Comparison of ENCODE assay signal across 16 cellular contexts in the genomic region with DNA sequence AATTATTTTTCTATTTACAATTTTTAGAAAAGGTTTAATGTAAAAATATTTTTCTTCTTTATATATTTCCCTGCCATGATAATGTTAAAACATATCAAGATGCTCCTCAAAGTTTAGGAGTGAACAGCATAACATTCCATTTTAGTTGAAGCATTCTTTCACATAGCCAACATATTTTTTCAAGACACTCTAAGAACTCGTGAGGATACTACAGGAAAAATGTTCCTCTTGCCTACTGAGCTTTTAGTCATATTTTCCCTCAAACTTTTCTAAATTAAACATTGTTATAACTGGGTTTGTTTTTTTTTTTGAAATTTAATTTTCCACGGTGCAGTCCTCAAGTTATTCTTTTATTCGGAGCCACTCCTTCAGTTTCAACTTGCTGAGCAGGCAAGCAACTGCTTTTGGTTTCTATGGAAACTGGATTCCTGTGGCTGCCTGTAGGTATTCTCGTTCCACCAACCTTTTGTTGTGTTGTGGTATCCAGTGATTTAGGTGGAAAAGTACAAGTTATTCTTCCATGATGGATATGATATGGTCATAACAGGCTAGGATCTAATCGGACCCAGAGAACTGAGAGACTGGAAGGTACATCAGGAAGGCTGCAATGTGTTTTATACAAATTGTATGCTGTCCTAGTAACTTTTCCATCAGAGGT.
A peak's percentile ranks its signal among the peaks of the same experiment; 100 is the strongest.
DNase-seq lines count a peak whose midpoint lies in the region; ATAC-seq and TF ChIP-seq lines count a peak whose summit lies in the region.
"Had no signal": no experiment of that assay in that cellular context is flagged by ENCODE, and none has a peak within 500 bp of the region (broad histone marks: within the 10 kb centered on the region; RNA-seq: fewer than 3 reads in every experiment).

No MANE protein-coding gene starts in this region.

- peak overlapping the region; percentile 93 for H3K27ac Mint-ChIP-seq in chondrocyte (ENCODE audit: unreplicated experiment)
- H3K27ac Mint-ChIP-seq: activated naive CD4-positive, alpha-beta T cell treated with anti-CD3 and anti-CD28 coated beads, Interleukin-2, amount 50 U/mL, for 24 hours had no signal

- no peak for ATAC-seq in HG03135 (IDR thresholded peaks at IDR 0.05; ENCODE audit: unreplicated experiment)
- ATAC-seq: left cardiac atrium, Panc1 had no signal

- peaks cover 32% of the 10 kb centered on the region for H3K4me1 Mint-ChIP-seq in chondrocyte (ENCODE audit: low read depth)
- H3K4me1 Mint-ChIP-seq: activated naive CD4-positive, alpha-beta T cell treated with anti-CD3 and anti-CD28 coated beads, Interleukin-2, amount 50 U/mL, for 24 hours had no signal

- peaks cover 35% of the 10 kb centered on the region for H3K9me3 Mint-ChIP-seq in chondrocyte (ENCODE audit: low read depth)

- H3K36me3 Mint-ChIP-seq in chondrocyte (ENCODE audit: low read depth): peaks cover 11% of the 10 kb centered on the region
- H3K36me3 Mint-ChIP-seq: activated naive CD4-positive, alpha-beta T cell treated with anti-CD3 and anti-CD28 coated beads, Interleukin-2, amount 50 U/mL, for 24 hours had no signal

- no peaks in the 10 kb centered on the region for H3K27me3 Mint-ChIP-seq in chondrocyte (ENCODE audit: low read depth)
- H3K27me3 Mint-ChIP-seq: activated naive CD4-positive, alpha-beta T cell treated with anti-CD3 and anti-CD28 coated beads, Interleukin-2, amount 50 U/mL, for 24 hours had no signal

- H3K4me3 Mint-ChIP-seq in chondrocyte (ENCODE audit: unreplicated experiment): peak overlapping the region; percentile 66
- H3K4me3 Mint-ChIP-seq: activated naive CD4-positive, alpha-beta T cell treated with anti-CD3 and anti-CD28 coated beads, Interleukin-2, amount 50 U/mL, for 24 hours had no signal

- DNase-seq in NCI-H748 (lab: John Stamatoyannopoulos, UW; ENCODE audit: unreplicated experiment): peak; percentile 47
- DNase-seq in NCI-H748 treated with DMSO at 0.1 percent for 48 hours (lab: John Stamatoyannopoulos, UW): no peak
- DNase-seq in chondrocyte (ENCODE audit: low spot score): no peak
- DNase-seq in kidney tubule cell (ENCODE audit: low spot score): peak; percentile 87
- no peak for DNase-seq in activated CD4-positive, CD25-positive, alpha-beta regulatory T cell treated with anti-CD3 and anti-CD28 coated beads, Interleukin-2, amount 50 U/mL, for 72 hours
- no peak for DNase-seq in COLO668 (lab: John Stamatoyannopoulos, UW; ENCODE audit: unreplicated experiment)
- no peak for DNase-seq in NCI-H345 (lab: John Stamatoyannopoulos, UW)
- DNase-seq: dermis blood vessel endothelial cell, foreskin fibroblast, left cardiac atrium, NCI-H446 treated with DMSO at 0.1 percent for 48 hours, T1000, transverse colon had no signal

- no peak for TF ChIP-seq CTCF in chondrocyte (IDR thresholded peaks at IDR 0.05)

Comparison
In these comparisons a context has a peak if more than half of its experiments do, and no peak if none do; other contexts are left out.
1. DNase-seq: peak in NCI-H748 (single experiment) and kidney tubule cell (single experiment); none in NCI-H748 treated with DMSO at 0.1 percent for 48 hours (single experiment), chondrocyte (single experiment), activated CD4-positive, CD25-positive, alpha-beta regulatory T cell treated with anti-CD3 and anti-CD28 coated beads, Interleukin-2, amount 50 U/mL, for 72 hours (single experiment), COLO668 (single experiment) and NCI-H345 (single experiment).